In the genomic region with DNA sequence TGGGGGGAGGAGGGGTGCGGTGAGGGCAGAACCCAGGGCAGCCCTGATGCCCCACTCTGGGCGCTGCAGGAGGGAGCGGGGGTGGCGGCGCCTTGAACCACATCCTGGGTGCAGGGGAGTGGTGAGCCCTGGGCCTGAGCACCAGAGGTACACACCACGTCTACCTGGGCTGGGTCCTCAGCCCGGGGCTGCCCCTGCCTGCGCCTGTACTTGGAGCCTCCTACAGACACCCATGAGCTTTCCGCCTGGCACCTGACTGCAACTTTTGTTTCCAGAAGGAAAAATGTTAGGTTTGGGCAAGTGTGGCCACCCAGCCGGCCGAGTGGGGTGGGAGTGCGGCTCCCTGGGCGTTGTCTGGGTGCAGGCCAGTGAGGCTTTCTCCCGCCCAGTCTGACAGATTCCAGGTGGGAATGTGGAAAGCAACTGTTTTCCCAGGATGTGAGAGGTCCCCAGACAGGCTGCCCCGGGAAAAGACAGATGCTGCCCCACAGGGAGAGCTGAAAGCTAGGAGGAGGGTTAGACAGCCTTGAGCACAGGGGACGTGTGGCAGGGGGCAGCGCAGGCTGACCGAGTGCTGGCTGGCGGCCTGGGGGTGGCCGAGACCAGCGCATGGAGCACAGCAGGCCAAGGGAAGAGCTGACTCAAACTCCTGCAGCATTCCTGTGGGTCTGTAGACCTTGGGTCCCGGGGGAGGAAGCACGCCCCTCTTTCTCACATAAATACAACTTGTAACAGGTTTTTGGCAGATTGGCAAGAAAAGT, we compare ENCODE assay signal across 11 cellular contexts. TPM values are rescaled to one million over a fixed set of nuclear protein-coding genes. Genes with fewer than 3 reads are reported as not detected.
DNase-seq lines count a peak whose midpoint lies in the region; ATAC-seq and TF ChIP-seq lines count a peak whose summit lies in the region.
"Had no signal": no experiment of that assay in that cellular context is flagged by ENCODE, and none has a peak within 500 bp of the region (broad histone marks: within the 10 kb centered on the region; RNA-seq: fewer than 3 reads in every experiment).

No MANE protein-coding gene starts in this region.

- no peak for TF ChIP-seq CTCF in fibroblast of pulmonary artery (IDR thresholded peaks at IDR 0.05; ENCODE audit: low read length, missing control alignments)

- DNase-seq in DMS 273 (lab: John Stamatoyannopoulos, UW; ENCODE audit: unreplicated experiment) (peak; percentile 39), DMS 273 treated with DMSO at 0.1 percent for 48 hours (lab: John Stamatoyannopoulos, UW) (no peak), RPMI7951 (ENCODE audit: low read depth) (peak; percentile 30), fibroblast of pulmonary artery (ENCODE audit: low read depth) (peak; percentile 53), posterior vena cava (ENCODE audit: low spot score) (peak; percentile 78), hypothalamus (lab: John Stamatoyannopoulos, UW) (no peak)
- DNase-seq in activated naive CD4-positive, alpha-beta T cell treated with Interleukin-2 at 50 U/mL for 16 hours = no peak
- DNase-seq: activated naive CD4-positive, alpha-beta T cell treated with anti-CD3 and anti-CD28 coated beads, Interleukin-2, amount 50 U/mL, for 16 hours; Karpas-422; T1000 had no signal

- H3K4me3 ChIP-seq in fibroblast of pulmonary artery (replicated peaks; ENCODE audit: low read depth, low read length) = no peak overlapping the region

- no peak for ATAC-seq in HG03025 (IDR thresholded peaks at IDR 0.05; ENCODE audit: low FRiP score, unreplicated experiment)

- intact Hi-C loops in posterior vena cava (cut with DNase I) = no loop called here

RNA-seq across cellular contexts. Expression of a gene that starts 44.1 kb away (rescaled TPM):
- total RNA-seq in RPMI7951 (2014; rRNA removed; shearing (Covaris generic)) = 11.9 and 12.4 TPM in 2 replicates
- 1 to 10 TPM; 3.6 to 3.9 TPM for total RNA-seq in posterior vena cava

RNA-seq across cellular contexts. Expression of a gene that starts 44.1 kb away (rescaled TPM):
- total RNA-seq in RPMI7951 (2014; rRNA removed; shearing (Covaris generic)) = 5.0 and 8.5 TPM in 2 replicates
- total RNA-seq in posterior vena cava = 1 to 10 TPM; 7.6 to 8.6 TPM

RNA-seq across cellular contexts. Expression of a gene that starts 50.0 kb away (rescaled TPM):
- total RNA-seq in RPMI7951 (2014; rRNA removed; shearing (Covaris generic)) = not detected in 2 replicates
- total RNA-seq in posterior vena cava = 1 to 10 TPM; 7.5 to 8.1 TPM

Comparison
In these comparisons a context has a peak if more than half of its experiments do, and no peak if none do; other contexts are left out.
1. DNase-seq: peak in DMS 273 (single experiment), RPMI7951 (single experiment), fibroblast of pulmonary artery (single experiment) and posterior vena cava (single experiment); none in DMS 273 treated with DMSO at 0.1 percent for 48 hours (single experiment), hypothalamus (0 of 51) and activated naive CD4-positive, alpha-beta T cell treated with Interleukin-2 at 50 U/mL for 16 hours (single experiment).